Comparison of ENCODE assay signal across 13 cellular contexts in the genomic region with DNA sequence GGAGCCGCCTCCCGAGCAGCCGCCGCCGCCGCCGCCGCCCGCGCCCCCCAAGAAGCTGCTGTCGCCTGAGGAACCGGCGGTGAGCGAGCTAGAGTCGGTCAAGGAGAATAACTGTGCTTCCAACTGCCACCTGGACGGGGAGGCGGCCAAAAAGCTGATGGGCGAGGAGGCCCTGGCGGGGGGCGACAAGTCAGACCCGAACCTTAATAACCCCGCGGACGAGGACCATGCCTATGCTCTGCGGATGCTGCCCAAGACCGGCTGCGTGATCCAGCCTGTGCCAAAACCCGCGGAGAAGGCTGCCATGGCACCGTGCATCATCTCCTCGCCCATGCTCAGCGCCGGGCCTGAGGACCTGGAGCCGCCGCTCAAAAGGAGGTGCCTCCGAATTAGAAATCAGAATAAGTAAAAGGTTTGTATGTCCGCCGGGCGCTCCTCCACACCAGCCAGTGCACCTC.
A peak's percentile ranks its signal among the peaks of the same experiment; 100 is the strongest.
DNase-seq lines count a peak whose midpoint lies in the region; ATAC-seq and TF ChIP-seq lines count a peak whose summit lies in the region.
"Had no signal": no experiment of that assay in that cellular context is flagged by ENCODE, and none has a peak within 500 bp of the region (broad histone marks: within the 10 kb centered on the region; RNA-seq: fewer than 3 reads in every experiment).

No MANE protein-coding gene starts in this region.

- 65 to 71% methylated on average over 7 to 39 of the region's 39 CpGs for WGBS in testis, 2 donors

- TF ChIP-seq CTCF in breast epithelium (IDR thresholded peaks at IDR 0.05) (no peak), MCF 10A (IDR thresholded peaks at IDR 0.05; ENCODE audit: unreplicated experiment) (no peak), testis (IDR thresholded peaks at IDR 0.05) (no peak), GM10266 (IDR thresholded peaks at IDR 0.05; ENCODE audit: control insufficient read depth, insufficient read depth, low read depth, missing control alignments) (no peak)

- no peaks in the 10 kb centered on the region for H3K4me1 Mint-ChIP-seq in MCF 10A (ENCODE audit: insufficient read depth, unreplicated experiment)
- H3K4me1 Mint-ChIP-seq in activated CD8-positive, alpha-beta T cell treated with anti-CD3 and anti-CD28 coated beads, Interleukin-2, amount 10 ng/mL, durations not matched to agents 7 days and 5 days (ENCODE audit: low read depth), result peaks cover 27% of the 10 kb centered on the region

- no peak for ATAC-seq in activated CD8-positive, alpha-beta T cell treated with anti-CD3 and anti-CD28 coated beads, Interleukin-2, amount 10 ng/mL, durations not matched to agents 7 days and 5 days
- ATAC-seq: HepG2, Panc1, psoas muscle had no signal

- no peak for TF ChIP-seq POLR2A in breast epithelium (IDR thresholded peaks at IDR 0.05)
- TF ChIP-seq POLR2A in testis (IDR thresholded peaks at IDR 0.05), result no peak

- H3K27ac Mint-ChIP-seq in MCF 10A (ENCODE audit: low read depth, unreplicated experiment), result no peak overlapping the region
- H3K27ac Mint-ChIP-seq in activated CD8-positive, alpha-beta T cell treated with anti-CD3 and anti-CD28 coated beads, Interleukin-2, amount 10 ng/mL, durations not matched to agents 7 days and 5 days, result no peak overlapping the region
- H3K27ac Mint-ChIP-seq: dendritic cell treated with granulocyte-macrophage colony-stimulating factor and Interleukin-4, amounts not matched to agents 40 ng/mL and 50 ng/mL, for 4 days had no signal

- no peak for DNase-seq in breast epithelium (ENCODE audit: low spot score in 2 of 2)
- no peak for DNase-seq in MCF 10A (ENCODE audit: unreplicated experiment)
- DNase-seq in activated CD8-positive, alpha-beta T cell treated with anti-CD3 and anti-CD28 coated beads, Interleukin-2, amount 10 ng/mL, durations not matched to agents 7 days and 5 days, result no peak
- DNase-seq in testis, result no peak
- DNase-seq in DMS79 treated with DMSO at 0.1 percent for 48 hours (lab: John Stamatoyannopoulos, UW), result no peak
- no peak for DNase-seq in GM10266 (ENCODE audit: extremely low spot score)
- DNase-seq in stimulated activated CD4-positive, alpha-beta T cell treated with anti-CD3 and anti-CD28 coated beads, Interleukin-1b, Interleukin-23, amount 100 ng/mL, for 48 hours, result no peak
- DNase-seq: tibial artery had no signal

- CTCF ChIA-PET in MCF 10A (lab: Yijun Ruan, JAX), result no interaction called here
- CTCF ChIA-PET in activated CD8-positive, alpha-beta T cell treated with anti-CD3 and anti-CD28 coated beads, Interleukin-2, amount 10 ng/mL, durations not matched to agents 7 days and 5 days (lab: Charles Lee), result interaction anchor here (1.4 to 1.7 kb wide), 4 partner anchors 9 to 521 kb away, joined by 3 to 5 read pairs (median 3); no protein-coding TSS in a partner anchor

- no peaks in the 10 kb centered on the region for H3K9me3 Mint-ChIP-seq in MCF 10A (ENCODE audit: unreplicated experiment)
- no peaks in the 10 kb centered on the region for H3K9me3 Mint-ChIP-seq in activated CD8-positive, alpha-beta T cell treated with anti-CD3 and anti-CD28 coated beads, Interleukin-2, amount 10 ng/mL, durations not matched to agents 7 days and 5 days (ENCODE audit: insufficient read depth)
- H3K9me3 Mint-ChIP-seq: dendritic cell treated with granulocyte-macrophage colony-stimulating factor and Interleukin-4, amounts not matched to agents 40 ng/mL and 50 ng/mL, for 4 days had no signal

- no TSS peak for BruUV-seq in MCF 10A (replicated peaks; lab: Mats Ljungman, UMichigan)

- intact Hi-C loops in breast epithelium (cut with DNase I; ENCODE audit: low total_unique reads), result no loop called here
- intact Hi-C loops in MCF 10A (cut with micrococcal nuclease), result no loop called here
- intact Hi-C loops in testis (cut with DNase I; ENCODE audit: low total_unique reads), result no loop called here

- H3K27ac ChIP-seq in breast epithelium, result no peak overlapping the region
- no peak overlapping the region for H3K27ac ChIP-seq in testis
- H3K27ac ChIP-seq: psoas muscle, tibial artery had no signal

- H3K27me3 ChIP-seq in breast epithelium, result peaks cover 2 to 6% of the 10 kb centered on the region in 2 donors
- H3K27me3 ChIP-seq in iPS-15b (ENCODE audit: control insufficient read depth, insufficient read depth, low read length), result peaks cover 23% of the 10 kb centered on the region
- no peaks in the 10 kb centered on the region for H3K27me3 ChIP-seq in testis
- H3K27me3 ChIP-seq: tibial artery had no signal

- H3K4me1 ChIP-seq in breast epithelium, result no peaks in the 10 kb centered on the region
- no peaks in the 10 kb centered on the region for H3K4me1 ChIP-seq in iPS-15b (ENCODE audit: control insufficient read depth, insufficient read depth, low read length)
- H3K4me1 ChIP-seq in testis, result no peaks in the 10 kb centered on the region

- peaks cover 38% of the 10 kb centered on the region for H3K27me3 Mint-ChIP-seq in MCF 10A (ENCODE audit: insufficient read depth, unreplicated experiment)
- peaks cover 58% of the 10 kb centered on the region for H3K27me3 Mint-ChIP-seq in activated CD8-positive, alpha-beta T cell treated with anti-CD3 and anti-CD28 coated beads, Interleukin-2, amount 10 ng/mL, durations not matched to agents 7 days and 5 days (ENCODE audit: low read depth)

- no peak overlapping the region for H3K9ac ChIP-seq in iPS-15b (ENCODE audit: low read depth, low read length)

- POLR2A ChIA-PET in MCF 10A (lab: Yijun Ruan, JAX), result no interaction called here
- POLR2A ChIA-PET in activated CD8-positive, alpha-beta T cell treated with anti-CD3 and anti-CD28 coated beads, Interleukin-2, amount 10 ng/mL, durations not matched to agents 7 days and 5 days (lab: Charles Lee), result interaction anchor here (1.8 kb wide), 1 partner anchor 16 kb away, joined by 6 read pairs; no protein-coding TSS in a partner anchor

- H3K36me3 ChIP-seq in breast epithelium (no peaks in the 10 kb centered on the region), iPS-15b (ENCODE audit: control insufficient read depth, insufficient read depth, low read length) (no peaks in the 10 kb centered on the region), testis (ENCODE audit: low read depth, missing control alignments) (no peaks in the 10 kb centered on the region)

- H3K4me3 Mint-ChIP-seq in MCF 10A (ENCODE audit: unreplicated experiment), result no peak overlapping the region
- H3K4me3 Mint-ChIP-seq in activated CD8-positive, alpha-beta T cell treated with anti-CD3 and anti-CD28 coated beads, Interleukin-2, amount 10 ng/mL, durations not matched to agents 7 days and 5 days, result peak overlapping the region; percentile 20

- H3K4me3 ChIP-seq in breast epithelium (peak overlapping the region in 2 of 3 donors; percentile 29 to 61), iPS-15b (ENCODE audit: low read depth, low read length) (peak overlapping the region; percentile 16), testis (peak overlapping the region; percentile 9 to 18)

- H3K36me3 Mint-ChIP-seq in MCF 10A (ENCODE audit: insufficient read depth, unreplicated experiment), result no peaks in the 10 kb centered on the region
- no peaks in the 10 kb centered on the region for H3K36me3 Mint-ChIP-seq in activated CD8-positive, alpha-beta T cell treated with anti-CD3 and anti-CD28 coated beads, Interleukin-2, amount 10 ng/mL, durations not matched to agents 7 days and 5 days (ENCODE audit: low read depth)

- H3K9me3 ChIP-seq in breast epithelium (no peaks in the 10 kb centered on the region), iPS-15b (ENCODE audit: control insufficient read depth, insufficient read depth, low read length) (no peaks in the 10 kb centered on the region), testis (no peaks in the 10 kb centered on the region)
- H3K9me3 ChIP-seq: psoas muscle, tibial artery had no signal
